9 cellular contexts compared by ENCODE assay signal in the genomic region with DNA sequence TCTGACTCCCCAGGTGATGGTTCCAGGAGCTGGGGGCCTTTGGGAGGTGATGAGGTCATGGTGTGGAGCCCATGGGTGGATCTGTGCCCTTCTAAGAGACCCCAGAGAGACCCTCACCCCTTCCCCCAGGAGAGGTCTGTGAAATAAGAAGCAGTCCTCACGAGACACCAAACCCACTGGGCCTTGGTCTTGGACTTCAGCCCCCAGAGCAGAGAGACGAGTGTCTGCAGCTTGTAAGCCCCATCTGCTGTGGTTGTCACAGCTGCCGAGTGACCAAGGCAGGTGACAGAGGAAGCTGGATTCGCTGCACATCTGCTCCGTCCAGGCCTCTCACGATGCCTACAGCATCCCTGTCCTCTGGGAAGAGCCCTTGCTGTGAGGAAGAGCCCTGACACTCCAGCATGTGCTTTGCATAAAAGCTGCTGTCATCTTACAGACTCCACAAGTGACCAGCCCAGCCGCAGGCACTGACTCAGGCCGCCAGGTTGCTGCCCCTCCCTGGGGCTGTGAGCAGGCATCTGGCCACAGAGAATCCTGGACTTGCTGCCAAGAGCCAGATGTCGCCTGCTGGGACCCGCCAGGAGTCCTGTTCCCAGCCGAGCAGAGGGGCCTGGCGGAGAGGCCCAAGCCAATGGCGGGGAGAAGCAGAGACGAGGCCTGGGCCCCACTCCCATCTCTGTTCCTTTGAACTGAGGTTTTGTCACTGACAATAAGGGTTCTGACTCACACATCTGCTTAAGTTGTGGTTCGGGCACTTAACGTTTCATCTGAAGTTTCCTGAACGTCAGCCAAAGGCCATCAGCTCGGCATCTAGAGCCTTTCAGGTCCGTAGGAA.
DNase-seq lines count a peak whose midpoint lies in the region; ATAC-seq, FAIRE-seq and TF ChIP-seq lines count a peak whose summit lies in the region.
"Had no signal": no experiment of that assay in that cellular context is flagged by ENCODE, and none has a peak within 500 bp of the region (broad histone marks: within the 10 kb centered on the region; RNA-seq: fewer than 3 reads in every experiment).

No MANE protein-coding gene starts in this region.

- TF ChIP-seq POLR2A in uterus (IDR thresholded peaks at IDR 0.05): no peak

- no peaks in the 10 kb centered on the region for H4K20me1 ChIP-seq in astrocyte (ENCODE audit: insufficient read depth, low read length)

- H3K4me2 ChIP-seq in astrocyte (ENCODE audit: low read length): peak overlapping the region; percentile 62

- H3K36me3 Mint-ChIP-seq in astrocyte (ENCODE audit: low read depth, unreplicated experiment) (no peaks in the 10 kb centered on the region), Caco-2 (ENCODE audit: insufficient read depth, unreplicated experiment) (no peaks in the 10 kb centered on the region)

- CTCF ChIA-PET in AG04450 (lab: Charles Lee): interaction anchor here (0.6 to 3.9 kb wide), 4 partner anchors 68 to 177 kb away, joined by 4 to 22 read pairs (median 5); no protein-coding TSS in a partner anchor
- CTCF ChIA-PET in Caco-2 (lab: Charles Lee): interaction anchor here (0.7 kb wide), 1 partner anchor 176 kb away, joined by 3 read pairs; no protein-coding TSS in a partner anchor

- POLR2A ChIA-PET in AG04450 (lab: Yijun Ruan, JAX): interaction anchor here (0.7 to 0.8 kb wide), 3 partner anchors 11 to 165 kb away, joined by 3 to 5 read pairs (median 3); no protein-coding TSS in a partner anchor
- POLR2A ChIA-PET in Caco-2 (lab: Charles Lee): no interaction called here

- H3K27me3 ChIP-seq in AG04450 (ENCODE audit: control insufficient read depth, insufficient read depth, low read length): no peaks in the 10 kb centered on the region
- no peaks in the 10 kb centered on the region for H3K27me3 ChIP-seq in astrocyte (ENCODE audit: insufficient read depth, low read length)
- peaks cover 0 to 17% of the 10 kb centered on the region in 2 donors for H3K27me3 ChIP-seq in left lung
- no peaks in the 10 kb centered on the region for H3K27me3 ChIP-seq in uterus
- no peaks in the 10 kb centered on the region for H3K27me3 ChIP-seq in Caco-2 (replicated peaks; ENCODE audit: control insufficient read depth, insufficient read depth, low read length)

- H3K4me3 ChIP-seq in AG04450 (ENCODE audit: low read depth, low read length) (no peak overlapping the region), astrocyte (ENCODE audit: insufficient read depth, low read depth, low read length) (no peak overlapping the region), left lung (no peak overlapping the region), uterus (no peak overlapping the region), Caco-2 (ENCODE audit: low read depth, low read length) (no peak overlapping the region)

- H3K27me3 Mint-ChIP-seq in astrocyte (ENCODE audit: low read depth, unreplicated experiment) (peaks cover 4% of the 10 kb centered on the region), Caco-2 (ENCODE audit: insufficient read depth, unreplicated experiment) (no peaks in the 10 kb centered on the region)

- H3K9me3 Mint-ChIP-seq in astrocyte (ENCODE audit: unreplicated experiment) (no peaks in the 10 kb centered on the region), Caco-2 (ENCODE audit: unreplicated experiment) (no peaks in the 10 kb centered on the region)

- peak overlapping the region; percentile 70 for H3K27ac ChIP-seq in AG04450 (ENCODE audit: low read depth, low read length)
- peak overlapping the region; percentile 84 for H3K27ac ChIP-seq in astrocyte (ENCODE audit: low read depth, low read length)
- H3K27ac ChIP-seq in left lung: peak overlapping the region in 1 of 2 donors; percentile 59
- H3K27ac ChIP-seq in uterus: no peak overlapping the region

- H3K4me1 Mint-ChIP-seq in astrocyte (ENCODE audit: low read depth, unreplicated experiment) (peaks cover 25% of the 10 kb centered on the region), Caco-2 (ENCODE audit: low read depth, unreplicated experiment) (no peaks in the 10 kb centered on the region)

- no peaks in the 10 kb centered on the region for H3K36me3 ChIP-seq in astrocyte (ENCODE audit: insufficient read depth, low read length)
- H3K36me3 ChIP-seq in left lung: no peaks in the 10 kb centered on the region
- H3K36me3 ChIP-seq in uterus: no peaks in the 10 kb centered on the region
- H3K36me3 ChIP-seq in Caco-2 (ENCODE audit: control insufficient read depth, insufficient read depth, low read length): no peaks in the 10 kb centered on the region

- H3K27ac Mint-ChIP-seq in astrocyte (ENCODE audit: unreplicated experiment): peak overlapping the region; percentile 59
- no peak overlapping the region for H3K27ac Mint-ChIP-seq in Caco-2 (ENCODE audit: unreplicated experiment)

- H2AFZ ChIP-seq in astrocyte (ENCODE audit: low read depth, low read length): peak overlapping the region; percentile 1

- DNase-seq in AG04450 (ENCODE audit: low read depth, low spot score) (peak; percentile 65), HS-5 (ENCODE audit: low read depth) (peak; percentile 78), astrocyte (ENCODE audit: low read depth) (peak; percentile 97), left lung (peak in 1 of 2 donors; percentile 71), activated gamma-delta T cell treated with Interleukin-2 at 50 U/mL for 16 hours (no peak), uterus (no peak), Caco-2 (no peak)
- DNase-seq: NCI-H774 had no signal

- H3K9me3 ChIP-seq in AG04450 (ENCODE audit: control insufficient read depth, insufficient read depth, low read length) (no peaks in the 10 kb centered on the region; the same call in 1 of the 2 replicates), astrocyte (ENCODE audit: insufficient read depth, low read depth, low read length) (peaks cover 3% of the 10 kb centered on the region), left lung (no peaks in the 10 kb centered on the region), uterus (no peaks in the 10 kb centered on the region), Caco-2 (no peaks in the 10 kb centered on the region)

- intact Hi-C loops in left lung (cut with DNase I): loop anchor here in 1 of 2 donors (5.0 kb wide), 1 partner anchor 154 kb away; no protein-coding TSS in a partner anchor
- intact Hi-C loops in uterus (cut with DNase I; ENCODE audit: low total_unique reads): loop anchor here (10.0 kb wide), 1 partner anchor 151 kb away; the partner anchor contains the start of gene PXDN
- intact Hi-C loops in Caco-2 (cut with micrococcal nuclease; ENCODE audit: unreplicated experiment): loop anchor here (5.0 kb wide), 1 partner anchor 159 kb away; no protein-coding TSS in a partner anchor

- H3K4me3 Mint-ChIP-seq in astrocyte (ENCODE audit: unreplicated experiment): no peak overlapping the region
- no peak overlapping the region for H3K4me3 Mint-ChIP-seq in Caco-2 (ENCODE audit: unreplicated experiment)

- TF ChIP-seq CTCF in AG04450 (IDR thresholded peaks at IDR 0.05; ENCODE audit: low read depth, low read length) (no peak), astrocyte (IDR thresholded peaks at IDR 0.05; ENCODE audit: insufficient read depth, low read depth, low read length) (no peak), left lung (IDR thresholded peaks at IDR 0.05) (no peak), uterus (IDR thresholded peaks at IDR 0.05) (no peak), Caco-2 (IDR thresholded peaks at IDR 0.05; ENCODE audit: insufficient read depth in 1 of 2, low read depth in 1 of 2, low read length in 1 of 2, severe bottlenecking in 1 of 2, unreplicated experiment in 1 of 2) (no peak)

- no peaks in the 10 kb centered on the region for H3K79me2 ChIP-seq in astrocyte (ENCODE audit: insufficient read depth, low read length)

- BruUV-seq in Caco-2 (replicated peaks; lab: Mats Ljungman, UMichigan): no TSS peak

- peak; percentile 60 for ATAC-seq in left lung
- no peak for ATAC-seq in GM19328 (IDR thresholded peaks at IDR 0.05; ENCODE audit: unreplicated experiment)

- H3K9ac ChIP-seq in astrocyte (ENCODE audit: low read length): peak overlapping the region; percentile 82

- FAIRE-seq in astrocyte (lab: Jason Lieb, UNC): peak; percentile 58

- H3K4me1 ChIP-seq in astrocyte (ENCODE audit: insufficient read depth, low read length) (peaks cover 53% of the 10 kb centered on the region), left lung (peaks cover 9 to 19% of the 10 kb centered on the region in 2 donors), uterus (no peaks in the 10 kb centered on the region), Caco-2 (no peaks in the 10 kb centered on the region)

Comparison
In these comparisons a context has a peak if more than half of its experiments do, and no peak if none do; other contexts are left out.
1. DNase-seq: peak in AG04450 (single experiment), HS-5 (single experiment) and astrocyte (single experiment); none in activated gamma-delta T cell treated with Interleukin-2 at 50 U/mL for 16 hours (single experiment), uterus (0 of 2) and Caco-2 (0 of 2).
2. H3K27ac ChIP-seq: peak in AG04450 (single experiment) and astrocyte (single experiment); none in uterus (0 of 2).